ENCODE assay signal across 8 cellular contexts in the genomic region with DNA sequence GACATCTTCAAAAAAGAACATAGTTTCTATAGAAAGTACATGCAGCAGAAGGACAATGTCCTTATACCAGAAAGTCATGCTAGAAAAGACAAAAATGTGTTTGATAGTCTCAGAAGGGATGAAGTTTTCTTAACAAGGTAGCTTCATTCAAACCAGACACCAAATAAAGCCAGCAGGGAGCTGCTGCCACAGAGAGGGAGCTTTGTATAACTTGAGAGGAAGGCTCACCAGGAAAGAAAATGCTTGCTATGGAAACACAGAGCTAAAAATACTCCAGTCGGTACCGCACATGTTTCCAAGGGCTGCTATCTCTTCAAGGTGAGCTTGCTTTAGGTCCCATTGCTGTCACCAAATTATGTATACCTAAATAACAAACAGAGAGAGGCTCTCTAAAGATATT.
A peak's percentile ranks its signal among the peaks of the same experiment; 100 is the strongest.
DNase-seq lines count a peak whose midpoint lies in the region; ATAC-seq and TF ChIP-seq lines count a peak whose summit lies in the region.

No MANE protein-coding gene starts in this region.

- H3K79me2 ChIP-seq in SK-N-SH (ENCODE audit: insufficient read depth) = no peaks in the 10 kb centered on the region

- no peak overlapping the region for H3K4ac ChIP-seq in mesenchymal stem cell (ENCODE audit: low read depth in 1 of 2, low read length in 2 of 2)

- no peak overlapping the region for H2BK5ac ChIP-seq in mesenchymal stem cell (ENCODE audit: low read depth, low read length, poor library complexity, severe bottlenecking)

- no peak overlapping the region for H2BK15ac ChIP-seq in mesenchymal stem cell (ENCODE audit: low read depth, poor library complexity, severe bottlenecking)

- no peak overlapping the region for H2BK120ac ChIP-seq in mesenchymal stem cell (ENCODE audit: low read depth, low read length)

- intact Hi-C loops in posterior cingulate gyrus (cut with DNase I) = no loop called here

- no peak overlapping the region for H4K91ac ChIP-seq in mesenchymal stem cell (ENCODE audit: low read length)

- H3K23ac ChIP-seq in mesenchymal stem cell (ENCODE audit: low read length in 2 of 2) = no peak overlapping the region

- H3K9me2 ChIP-seq in SK-N-SH = 0 out of 2 replicates have a peak, but pooled peaks cover 5% of the 10 kb centered on the region

- TF ChIP-seq EP300 in SK-N-SH (IDR thresholded peaks at IDR 0.05; ENCODE audit: borderline replicate concordance in 1 of 2, low read depth in 1 of 2, low read length in 1 of 2) = no peak

- H4K8ac ChIP-seq in mesenchymal stem cell (ENCODE audit: low read length) = no peak overlapping the region

- no peaks in the 10 kb centered on the region for H3F3A ChIP-seq in SK-N-SH (replicated peaks; ENCODE audit: insufficient read depth)

- no peak for TF ChIP-seq RAD21 in SK-N-SH (IDR thresholded peaks at IDR 0.05; ENCODE audit: low read length)

- H2AFZ ChIP-seq in SK-N-SH (ENCODE audit: low read depth) (peak overlapping the region; percentile 74), mesenchymal stem cell (ENCODE audit: low read depth, low read length) (no peak overlapping the region)

- no peak for TF ChIP-seq CTCF in SK-N-SH (IDR thresholded peaks at IDR 0.05)

- POLR2A ChIA-PET in SK-N-SH (lab: Yijun Ruan, JAX) = no interaction called here

- 96% methylated on average over 2 of the region's 2 CpGs for WGBS in SK-N-SH (ENCODE audit: low lambda C conversion rate)
- 80% methylated on average over 2 of the region's 2 CpGs for WGBS in mesenchymal stem cell

- peak overlapping the region; percentile 19 to 64; a peak in 2 of 4 replicates for H3K27ac ChIP-seq in SK-N-SH (ENCODE audit: low read depth in 2 of 2, low read length in 1 of 2)
- H3K27ac ChIP-seq in mesenchymal stem cell (ENCODE audit: low read length, poor library complexity, severe bottlenecking) = peak overlapping the region; percentile 33

- H3K27me3 ChIP-seq in SK-N-SH (ENCODE audit: insufficient read depth) (no peaks in the 10 kb centered on the region), mesenchymal stem cell (ENCODE audit: control insufficient read depth in 1 of 2, insufficient read depth in 1 of 2, low read length in 2 of 2) (no peaks in the 10 kb centered on the region), H7 (ENCODE audit: control insufficient read depth, insufficient read depth, low read length) (no peaks in the 10 kb centered on the region)

- H3K4me2 ChIP-seq in SK-N-SH = peak overlapping the region; percentile 52
- peak overlapping the region; percentile 49 for H3K4me2 ChIP-seq in mesenchymal stem cell (ENCODE audit: low read length, poor library complexity, severe bottlenecking)

- H3K9ac ChIP-seq in SK-N-SH (no peak overlapping the region), mesenchymal stem cell (ENCODE audit: low read length) (peak overlapping the region; percentile 79)

- DNase-seq in SK-N-SH (no peak), mesenchymal stem cell (peak; percentile 41), SW480 (ENCODE audit: low spot score) (no peak), NCI-H82 (lab: John Stamatoyannopoulos, UW) (no peak), H7 (no peak), posterior cingulate gyrus (no peak)

- ATAC-seq in GM18511 (IDR thresholded peaks at IDR 0.05; ENCODE audit: unreplicated experiment) (peak; percentile 23), HG02678 (IDR thresholded peaks at IDR 0.05; ENCODE audit: unreplicated experiment) (peak; percentile 22)

- no peaks in the 10 kb centered on the region for H4K20me1 ChIP-seq in SK-N-SH (ENCODE audit: insufficient read depth)

- CTCF ChIA-PET in SK-N-SH (lab: Yijun Ruan, JAX) = interaction anchor here (1.4 kb wide), 1 partner anchor 11 kb away, joined by 3 read pairs; no protein-coding TSS in a partner anchor

- no peak overlapping the region for H2AK5ac ChIP-seq in mesenchymal stem cell (ENCODE audit: low read length, severe bottlenecking)

- H3K4me1 ChIP-seq in SK-N-SH (ENCODE audit: control insufficient read depth in 1 of 2, insufficient read depth in 2 of 2, low read depth in 1 of 2, low read length in 1 of 2) = no peaks in the 10 kb centered on the region; a peak in 1 of 4 replicates
- no peaks in the 10 kb centered on the region for H3K4me1 ChIP-seq in mesenchymal stem cell (ENCODE audit: control insufficient read depth, insufficient read depth, low read depth, low read length)

- H3K79me1 ChIP-seq in mesenchymal stem cell (replicated peaks; ENCODE audit: low read length, poor library complexity, severe bottlenecking) = no peaks in the 10 kb centered on the region

- peak overlapping the region in 1 of 2 experiments; percentile 19; a peak in 2 of 4 replicates for H3K4me3 ChIP-seq in SK-N-SH (ENCODE audit: low read depth in 2 of 2, low read length in 1 of 2)
- H3K4me3 ChIP-seq in mesenchymal stem cell (ENCODE audit: insufficient read depth in 1 of 2, low read depth in 1 of 2, low read length in 2 of 2) = peak overlapping the region in 1 of 2 experiments; percentile 75
- H3K4me3 ChIP-seq in H7 (ENCODE audit: insufficient read depth, low read depth, low read length) = no peak overlapping the region

- H3K36me3 ChIP-seq in SK-N-SH (replicated peaks in 1 of 2; ENCODE audit: control insufficient read depth in 1 of 2, insufficient read depth in 2 of 2, low read length in 1 of 2) (no peaks in the 10 kb centered on the region), mesenchymal stem cell (ENCODE audit: control insufficient read depth in 1 of 2, insufficient read depth in 2 of 2, low read depth in 1 of 2, low read length in 2 of 2) (no peaks in the 10 kb centered on the region), H7 (replicated peaks; ENCODE audit: control insufficient read depth, insufficient read depth, low read length) (no peaks in the 10 kb centered on the region)

- no peak overlapping the region for H3K14ac ChIP-seq in mesenchymal stem cell (ENCODE audit: low read length in 2 of 2)

- H3K18ac ChIP-seq in mesenchymal stem cell (ENCODE audit: low read depth in 1 of 2, low read length in 2 of 2) = no peak overlapping the region

- no peak overlapping the region for H2BK12ac ChIP-seq in mesenchymal stem cell (ENCODE audit: low read length in 2 of 2)

- H3K9me3 ChIP-seq in SK-N-SH (peaks cover 4% of the 10 kb centered on the region; the same call in 1 of the 2 replicates), mesenchymal stem cell (ENCODE audit: control insufficient read depth, low read length) (peaks cover 1% of the 10 kb centered on the region)

TF ChIP-seq in SK-N-SH, 30 proteins besides CTCF, POLR2A, EP300 and RAD21 (continues in another document):
- TF ChIP-seq JUND (IDR thresholded peaks at IDR 0.05) (no peak), NFIC (IDR thresholded peaks at IDR 0.05; ENCODE audit: borderline replicate concordance) (no peak), REST (IDR thresholded peaks at IDR 0.05; ENCODE audit: low read depth, low read length) (no peak), GATA2 (CRISPR knock-in tag; IDR thresholded peaks at IDR 0.05) (no peak), MEF2A (IDR thresholded peaks at IDR 0.05; ENCODE audit: borderline replicate concordance, low read depth) (no peak), IRF3 (IDR thresholded peaks at IDR 0.05; ENCODE audit: low read depth, low read length) (no peak), FOXJ3 (CRISPR knock-in tag; IDR thresholded peaks at IDR 0.05) (no peak), GABPA (IDR thresholded peaks at IDR 0.05; ENCODE audit: low read depth) (no peak), EZH2phosphoT487 (IDR thresholded peaks at IDR 0.05; ENCODE audit: borderline replicate concordance, low read depth) (no peak), POLR2AphosphoS5 (IDR thresholded peaks at IDR 0.05; ENCODE audit: low read depth, low read length) (no peak), SMC3 (IDR thresholded peaks at IDR 0.05; ENCODE audit: low read depth, low read length) (no peak), ELF1 (IDR thresholded peaks at IDR 0.05) (no peak)
- TF ChIP-seq, protein P1, sequence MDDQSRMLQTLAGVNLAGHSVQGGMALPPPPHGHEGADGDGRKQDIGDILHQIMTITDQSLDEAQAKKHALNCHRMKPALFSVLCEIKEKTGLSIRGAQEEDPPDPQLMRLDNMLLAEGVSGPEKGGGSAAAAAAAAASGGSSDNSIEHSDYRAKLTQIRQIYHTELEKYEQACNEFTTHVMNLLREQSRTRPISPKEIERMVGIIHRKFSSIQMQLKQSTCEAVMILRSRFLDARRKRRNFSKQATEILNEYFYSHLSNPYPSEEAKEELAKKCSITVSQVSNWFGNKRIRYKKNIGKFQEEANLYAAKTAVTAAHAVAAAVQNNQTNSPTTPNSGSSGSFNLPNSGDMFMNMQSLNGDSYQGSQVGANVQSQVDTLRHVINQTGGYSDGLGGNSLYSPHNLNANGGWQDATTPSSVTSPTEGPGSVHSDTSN (IDR thresholded peaks at IDR 0.05) = no peak
